Comparison of ENCODE assay signal across 19 cellular contexts in the genomic region with DNA sequence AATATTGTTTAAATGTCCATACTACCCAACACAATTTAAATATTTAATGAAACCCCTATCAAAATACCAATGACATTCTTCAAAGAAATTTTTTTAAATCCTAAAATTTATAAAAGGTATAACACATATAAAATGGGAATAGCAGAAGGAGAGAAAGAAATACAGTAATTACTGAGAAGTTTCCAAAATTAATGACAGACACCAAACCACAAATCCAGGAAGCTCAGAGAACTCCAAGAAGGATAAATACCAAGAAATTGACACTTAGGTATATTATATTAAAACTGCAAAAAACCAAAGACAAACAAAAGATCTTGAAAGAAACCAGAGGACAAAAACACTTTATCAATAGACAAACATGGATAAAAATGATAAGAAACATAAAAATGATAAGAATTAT.
DNase-seq lines count a peak whose midpoint lies in the region; ATAC-seq, FAIRE-seq and TF ChIP-seq lines count a peak whose summit lies in the region.
"Had no signal": no experiment of that assay in that cellular context is flagged by ENCODE, and none has a peak within 500 bp of the region (broad histone marks: within the 10 kb centered on the region; RNA-seq: fewer than 3 reads in every experiment).

No MANE protein-coding gene starts in this region.

- H3K4me3 Mint-ChIP-seq in central memory CD8-positive, alpha-beta T cell: no peak overlapping the region
- no peak overlapping the region for H3K4me3 Mint-ChIP-seq in memory B cell
- H3K4me3 Mint-ChIP-seq: B cell; CD4-positive, CD25-positive, alpha-beta regulatory T cell; CD8-positive, alpha-beta T cell; GM23338; H9 had no signal

- no peak for DNase-seq in central memory CD8-positive, alpha-beta T cell (ENCODE audit: low spot score in 2 of 2)
- DNase-seq in memory B cell (ENCODE audit: low spot score in 2 of 2) (no peak), NCI-H774 (lab: John Stamatoyannopoulos, UW) (no peak), GDM1 (lab: John Stamatoyannopoulos, UW) (no peak), gastrocnemius medialis (no peak), Karpas-422 (no peak)
- DNase-seq: Caco-2; CD4-positive, CD25-positive, alpha-beta regulatory T cell; CD8-positive, alpha-beta T cell; DMS153; DND-41; H9 had no signal

- H3K27me3 Mint-ChIP-seq in central memory CD8-positive, alpha-beta T cell: no peaks in the 10 kb centered on the region
- no peaks in the 10 kb centered on the region for H3K27me3 Mint-ChIP-seq in memory B cell
- H3K27me3 Mint-ChIP-seq: B cell; CD4-positive, CD25-positive, alpha-beta regulatory T cell had no signal

- H3K9ac ChIP-seq in Karpas-422 (ENCODE audit: low read length): no peak overlapping the region
- H3K9ac ChIP-seq: BLaER1 had no signal

- H3K9me3 ChIP-seq in HEK293 (ENCODE audit: control insufficient read depth, insufficient read depth, low read depth, low read length) (no peaks in the 10 kb centered on the region), gastrocnemius medialis (no peaks in the 10 kb centered on the region), Karpas-422 (ENCODE audit: low read length) (no peaks in the 10 kb centered on the region)
- H3K9me3 ChIP-seq: BLaER1 had no signal

- intact Hi-C loops in gastrocnemius medialis (cut with DNase I; ENCODE audit: low total_unique reads): no loop called here

- ATAC-seq in central memory CD8-positive, alpha-beta T cell (replicated peaks; ENCODE audit: extremely low read depth, poor library complexity, severe bottlenecking): no peak
- ATAC-seq in memory B cell (ENCODE audit: low read depth) (no peak), gastrocnemius medialis (no peak)
- ATAC-seq: CD8-positive, alpha-beta T cell; GM23338 had no signal

- peak; percentile 63 for FAIRE-seq in A204.1 (lab: Jason Lieb, UNC)
- FAIRE-seq: GM12891 had no signal

- TF ChIP-seq CTCF in HEK293 (tag by site-specific recombination; IDR thresholded peaks at IDR 0.05): no peak
- TF ChIP-seq CTCF in gastrocnemius medialis (IDR thresholded peaks at IDR 0.05 in 4 of 5, conservative IDR thresholded peaks at IDR 0.05 in 1 of 5): no peak

- no peak for TF ChIP-seq POLR2A in gastrocnemius medialis (IDR thresholded peaks at IDR 0.05)

- in situ Hi-C loops in gastrocnemius medialis (cut with MboI; ENCODE audit: low sequenced_read_pairs in 4 of 4): no loop called here

- H3K4me1 Mint-ChIP-seq in central memory CD8-positive, alpha-beta T cell: peaks cover 21% of the 10 kb centered on the region
- peaks cover 17% of the 10 kb centered on the region for H3K4me1 Mint-ChIP-seq in memory B cell
- H3K4me1 Mint-ChIP-seq: GM23338, H9 had no signal

- no peaks in the 10 kb centered on the region for H3K9me2 ChIP-seq in Karpas-422 (replicated peaks; ENCODE audit: insufficient read depth, low read length)

- H3K4me2 ChIP-seq in Karpas-422 (ENCODE audit: low read depth, low read length, poor library complexity, severe bottlenecking): no peak overlapping the region
- H3K4me2 ChIP-seq: BLaER1, GM23338 had no signal

- H3K27ac Mint-ChIP-seq in central memory CD8-positive, alpha-beta T cell (ENCODE audit: low read depth): peak overlapping the region; percentile 87
- peak overlapping the region; percentile 46 for H3K27ac Mint-ChIP-seq in memory B cell
- H3K27ac Mint-ChIP-seq: CD4-positive, CD25-positive, alpha-beta regulatory T cell; GM23338; H9 had no signal

- POLR2A ChIA-PET in HEK293 (lab: Yijun Ruan, JAX): interaction anchor here (0.6 kb wide), 1 partner anchor 104 kb away, joined by 4 read pairs; no protein-coding TSS in a partner anchor

- H3K36me3 ChIP-seq in HEK293 (ENCODE audit: control insufficient read depth in 2 of 2, insufficient read depth in 1 of 2, low read length in 2 of 2) (peaks cover 0 to 4% of the 10 kb centered on the region in 2 experiments; a peak in 1 of 3 replicates), gastrocnemius medialis (peaks cover 0 to 9% of the 10 kb centered on the region in 2 donors), Karpas-422 (ENCODE audit: insufficient read depth, low read length) (peaks cover 4% of the 10 kb centered on the region; the same call in 1 of the 2 replicates)

- H4K20me1 ChIP-seq in Karpas-422 (ENCODE audit: insufficient read depth, low read depth, low read length): no peaks in the 10 kb centered on the region
- H4K20me1 ChIP-seq: BLaER1 had no signal

- H3K36me3 Mint-ChIP-seq in central memory CD8-positive, alpha-beta T cell (ENCODE audit: insufficient read depth): peaks cover 11% of the 10 kb centered on the region
- H3K36me3 Mint-ChIP-seq in memory B cell: peaks cover 31% of the 10 kb centered on the region

- H2AFZ ChIP-seq in Karpas-422 (ENCODE audit: low read length): no peak overlapping the region
- H2AFZ ChIP-seq: GM23338 had no signal

- no peaks in the 10 kb centered on the region for H3K9me3 Mint-ChIP-seq in central memory CD8-positive, alpha-beta T cell
- no peaks in the 10 kb centered on the region for H3K9me3 Mint-ChIP-seq in memory B cell
- H3K9me3 Mint-ChIP-seq: CD8-positive, alpha-beta T cell; GM23338; H9 had no signal

- H3K4me1 ChIP-seq in HEK293 (ENCODE audit: control insufficient read depth, insufficient read depth, low read length) (no peaks in the 10 kb centered on the region), gastrocnemius medialis (no peaks in the 10 kb centered on the region), Karpas-422 (ENCODE audit: low read length) (no peaks in the 10 kb centered on the region)
- H3K4me1 ChIP-seq: BLaER1, Caco-2 had no signal

- H3K79me2 ChIP-seq in Karpas-422 (ENCODE audit: low read length): peaks cover 53% of the 10 kb centered on the region

- CTCF ChIA-PET in HEK293 (lab: Yijun Ruan, JAX): no interaction called here

- H3K27me3 ChIP-seq in gastrocnemius medialis: no peaks in the 10 kb centered on the region
- no peaks in the 10 kb centered on the region for H3K27me3 ChIP-seq in Karpas-422 (ENCODE audit: low read length)
- H3K27me3 ChIP-seq: BLaER1 had no signal

- H3K4me3 ChIP-seq in HEK293 (ENCODE audit: low read depth, low read length): no peak overlapping the region
- H3K4me3 ChIP-seq in gastrocnemius medialis: no peak overlapping the region
- no peak overlapping the region for H3K4me3 ChIP-seq in Karpas-422 (ENCODE audit: low read length)
- H3K4me3 ChIP-seq: BLaER1, GM23338 had no signal

- H3K27ac ChIP-seq in HEK293 (ENCODE audit: extremely low read depth, low read depth, low read length) (no peak overlapping the region), gastrocnemius medialis (no peak overlapping the region), Karpas-422 (ENCODE audit: low read length) (no peak overlapping the region)
- H3K27ac ChIP-seq: BLaER1, C4-2B had no signal

TF ChIP-seq in HEK293, 187 proteins besides CTCF, POLR2A, EP300 and RAD21:
- TF ChIP-seq ZNF558 (tag by site-specific recombination; IDR thresholded peaks at IDR 0.05) (peak; percentile 97), ZNF785 (tag by site-specific recombination; IDR thresholded peaks at IDR 0.05) (no peak)
